Comparison of ENCODE assay signal across 1 cellular context in the genomic region with DNA sequence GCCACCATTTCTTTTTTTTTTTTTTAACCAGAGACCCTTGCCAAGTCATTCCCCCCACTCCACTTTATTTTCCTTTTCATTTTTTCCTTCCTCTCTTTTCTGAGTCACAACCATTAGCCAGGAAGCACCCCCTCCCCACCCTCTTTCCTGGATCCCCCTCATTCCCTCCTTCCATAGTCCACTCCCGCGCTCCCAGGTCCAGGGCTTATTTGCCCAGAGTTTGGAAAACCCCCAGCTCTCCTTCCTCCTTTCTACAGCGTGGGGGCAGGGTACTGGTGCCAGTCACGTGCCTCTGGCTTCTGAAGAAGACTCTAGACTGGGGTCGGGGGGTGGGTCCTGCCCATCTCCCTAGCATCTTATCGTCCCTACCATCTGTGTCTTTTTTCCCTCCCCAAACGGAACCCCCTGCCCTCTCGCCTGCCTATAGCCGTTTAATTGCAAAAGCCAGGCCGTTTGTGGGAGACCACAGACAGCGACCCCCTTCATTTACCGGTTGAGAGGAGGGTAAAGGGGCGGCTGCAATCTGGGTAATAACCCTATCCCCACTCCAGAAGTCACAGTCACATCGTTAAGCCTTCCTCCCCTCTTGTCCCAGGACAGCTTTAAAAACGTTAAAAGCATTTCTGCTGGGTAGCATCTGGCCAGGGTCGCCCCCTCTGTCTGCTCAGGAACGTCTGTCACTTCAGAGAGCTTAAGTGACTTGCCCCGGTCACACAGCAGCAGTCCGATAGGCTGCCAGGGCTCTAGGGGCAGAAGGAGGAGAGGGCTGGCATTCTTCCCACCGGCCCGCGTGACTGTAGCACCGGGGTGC.
TF ChIP-seq lines count a peak whose summit lies in the region.

No MANE protein-coding gene starts in this region.

TF ChIP-seq in GM12891, 5 proteins besides CTCF, POLR2A, EP300 and RAD21 (continued from another document):
- TF ChIP-seq SPI1 (IDR thresholded peaks at IDR 0.05; ENCODE audit: low read depth, low read length) (no peak), TAF1 (IDR thresholded peaks at IDR 0.05; ENCODE audit: low read depth, low read length) (no peak), PAX5 (IDR thresholded peaks at IDR 0.05; ENCODE audit: insufficient read depth, low read length, severe bottlenecking) (no peak)
